Comparison of ENCODE assay signal across 26 cellular contexts in the genomic region with DNA sequence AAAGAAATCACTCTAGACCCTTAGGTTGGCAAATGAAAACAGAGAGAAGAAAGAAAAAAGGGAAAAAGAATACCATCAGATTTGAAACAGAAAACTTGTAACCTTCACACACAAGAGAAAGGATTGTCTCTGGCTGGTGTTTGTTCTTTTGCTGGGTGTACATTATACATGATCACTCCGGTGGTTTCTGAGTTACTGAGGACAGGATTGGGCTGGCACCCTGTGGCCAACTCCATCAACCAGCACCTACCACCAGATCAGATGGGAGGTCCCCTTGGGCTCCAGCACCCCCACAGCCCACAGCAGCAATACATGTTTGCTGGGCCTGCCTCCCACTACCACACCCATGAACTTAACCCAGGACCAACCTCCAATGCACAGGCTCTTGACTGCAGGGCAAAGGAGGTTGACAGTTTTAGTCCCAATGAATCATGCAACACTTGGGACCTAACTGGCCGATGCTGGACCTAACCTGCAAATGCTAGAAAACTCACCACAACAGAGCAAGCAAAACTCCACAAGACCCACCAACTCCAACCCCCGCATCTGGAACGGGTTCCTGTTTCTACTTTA.
A peak's percentile ranks its signal among the peaks of the same experiment; 100 is the strongest.
DNase-seq lines count a peak whose midpoint lies in the region; ATAC-seq and TF ChIP-seq lines count a peak whose summit lies in the region.
"Had no signal": no experiment of that assay in that cellular context is flagged by ENCODE, and none has a peak within 500 bp of the region (broad histone marks: within the 10 kb centered on the region; RNA-seq: fewer than 3 reads in every experiment).

No MANE protein-coding gene starts in this region.

- no peak overlapping the region for H4K91ac ChIP-seq in trophoblast cell (ENCODE audit: low read depth, low read length)

- no peak overlapping the region for H3K23ac ChIP-seq in trophoblast cell (ENCODE audit: low read length)

- H3K14ac ChIP-seq in trophoblast cell (ENCODE audit: low read length), result no peak overlapping the region

- H3K9me3 Mint-ChIP-seq in activated CD8-positive, alpha-beta memory T cell treated with anti-CD3 and anti-CD28 coated beads, Interleukin-2, amount 10 ng/mL, durations not matched to agents 7 days and 5 days (ENCODE audit: low read depth), result no peaks in the 10 kb centered on the region
- H3K9me3 Mint-ChIP-seq: activated CD4-positive, alpha-beta T cell treated with anti-CD3 and anti-CD28 coated beads, Interleukin-2, amount 10 ng/mL, durations not matched to agents 24 days and 14 days; activated naive CD8-positive, alpha-beta T cell treated with anti-CD3 and anti-CD28 coated beads, Interleukin-2, amount 50 U/mL, for 24 hours; activated T-cell treated with anti-CD3 and anti-CD28 coated beads, Interleukin-2, amount 50 U/mL, for 24 hours; central memory CD8-positive, alpha-beta T cell; stimulated activated naive CD8-positive, alpha-beta T cell treated with anti-CD3 and anti-CD28 coated beads, Interleukin-15, Interleukin-2, amounts not matched to agents 100 ng/mL and 50 ng/mL, for 24 hours had no signal

- no peaks in the 10 kb centered on the region for H3K79me1 ChIP-seq in trophoblast cell (ENCODE audit: low read length)

- H3K79me2 ChIP-seq in Karpas-422 (ENCODE audit: low read length), result no peaks in the 10 kb centered on the region
- H3K79me2 ChIP-seq in trophoblast cell (ENCODE audit: control insufficient read depth, insufficient read depth, low read length, poor library complexity), result no peaks in the 10 kb centered on the region

- H3K36me3 ChIP-seq in Karpas-422 (ENCODE audit: insufficient read depth, low read length) (no peaks in the 10 kb centered on the region), colonic mucosa (no peaks in the 10 kb centered on the region), trophoblast cell (ENCODE audit: control insufficient read depth in 1 of 2, insufficient read depth in 2 of 2, low read length in 2 of 2) (no peaks in the 10 kb centered on the region), spleen (no peaks in the 10 kb centered on the region)
- H3K36me3 ChIP-seq: HAP-1, thyroid gland had no signal

- no peak for TF ChIP-seq CTCF in AG04450 (IDR thresholded peaks at IDR 0.05; ENCODE audit: low read depth, low read length)
- no peak for TF ChIP-seq CTCF in colonic mucosa (IDR thresholded peaks at IDR 0.05)
- TF ChIP-seq CTCF in spleen (IDR thresholded peaks at IDR 0.05 in 8 of 11, conservative IDR thresholded peaks at IDR 0.05 in 3 of 11), result no peak

- no peak for ATAC-seq in GM18907 (IDR thresholded peaks at IDR 0.05; ENCODE audit: unreplicated experiment)
- ATAC-seq in activated CD8-positive, alpha-beta memory T cell treated with anti-CD3 and anti-CD28 coated beads, Interleukin-2, amount 10 ng/mL, durations not matched to agents 7 days and 5 days, result no peak
- ATAC-seq: activated naive CD8-positive, alpha-beta T cell treated with anti-CD3 and anti-CD28 coated beads, Interleukin-2, amount 50 U/mL, for 24 hours; left cardiac atrium; naive thymus-derived CD4-positive, alpha-beta T cell; psoas muscle had no signal

- no peak overlapping the region for H4K8ac ChIP-seq in trophoblast cell (ENCODE audit: low read depth, low read length)

- H3K4me1 ChIP-seq in Karpas-422 (ENCODE audit: low read length) (peaks cover 9% of the 10 kb centered on the region), colonic mucosa (peaks cover 22% of the 10 kb centered on the region), trophoblast cell (ENCODE audit: control insufficient read depth in 1 of 2, insufficient read depth in 2 of 2, low read length in 2 of 2) (no peaks in the 10 kb centered on the region), spleen (no peaks in the 10 kb centered on the region)
- H3K4me1 ChIP-seq: HAP-1, psoas muscle had no signal

- H3K4me3 ChIP-seq in AG04450 (ENCODE audit: low read depth, low read length), result no peak overlapping the region
- H3K4me3 ChIP-seq in Karpas-422 (ENCODE audit: low read length), result no peak overlapping the region
- no peak overlapping the region for H3K4me3 ChIP-seq in colonic mucosa
- H3K4me3 ChIP-seq in trophoblast cell (ENCODE audit: low read depth, low read length), result no peak overlapping the region
- no peak overlapping the region for H3K4me3 ChIP-seq in spleen
- H3K4me3 ChIP-seq: HAP-1, psoas muscle, thyroid gland had no signal

- H4K12ac ChIP-seq in trophoblast cell (ENCODE audit: low read depth, low read length), result no peak overlapping the region

- POLR2A ChIA-PET in AG04450 (lab: Yijun Ruan, JAX), result no interaction called here

- intact Hi-C loops in colonic mucosa (cut with DNase I), result loop anchor here (5.0 kb wide), 2 partner anchors 172 to 307 kb away; partner anchors contain the start of gene SOX9
- intact Hi-C loops in spleen (cut with DNase I; ENCODE audit: low total_unique reads), result no loop called here

- no peaks in the 10 kb centered on the region for H3K9me2 ChIP-seq in Karpas-422 (replicated peaks; ENCODE audit: insufficient read depth, low read length)

- H3K27me3 Mint-ChIP-seq in activated CD8-positive, alpha-beta memory T cell treated with anti-CD3 and anti-CD28 coated beads, Interleukin-2, amount 10 ng/mL, durations not matched to agents 7 days and 5 days, result no peaks in the 10 kb centered on the region
- H3K27me3 Mint-ChIP-seq: activated T-cell treated with anti-CD3 and anti-CD28 coated beads, Interleukin-2, amount 50 U/mL, for 24 hours; stimulated activated naive CD8-positive, alpha-beta T cell treated with anti-CD3 and anti-CD28 coated beads, Interleukin-15, Interleukin-2, amounts not matched to agents 100 ng/mL and 50 ng/mL, for 24 hours had no signal

- no peaks in the 10 kb centered on the region for H3K36me3 Mint-ChIP-seq in activated CD8-positive, alpha-beta memory T cell treated with anti-CD3 and anti-CD28 coated beads, Interleukin-2, amount 10 ng/mL, durations not matched to agents 7 days and 5 days
- H3K36me3 Mint-ChIP-seq: naive thymus-derived CD4-positive, alpha-beta T cell had no signal

- H2BK12ac ChIP-seq in trophoblast cell (ENCODE audit: low read length), result no peak overlapping the region

- no peak overlapping the region for H3K4me3 Mint-ChIP-seq in activated CD8-positive, alpha-beta memory T cell treated with anti-CD3 and anti-CD28 coated beads, Interleukin-2, amount 10 ng/mL, durations not matched to agents 7 days and 5 days
- H3K4me3 Mint-ChIP-seq: activated CD4-positive, alpha-beta T cell treated with anti-CD3 and anti-CD28 coated beads, Interleukin-2, amount 10 ng/mL, durations not matched to agents 24 days and 14 days; activated naive CD8-positive, alpha-beta T cell treated with anti-CD3 and anti-CD28 coated beads, Interleukin-2, amount 50 U/mL, for 24 hours; activated T-cell treated with anti-CD3 and anti-CD28 coated beads, Interleukin-2, amount 50 U/mL, for 24 hours; central memory CD8-positive, alpha-beta T cell; naive thymus-derived CD4-positive, alpha-beta T cell; stimulated activated naive CD8-positive, alpha-beta T cell treated with anti-CD3 and anti-CD28 coated beads, Interleukin-15, Interleukin-2, amounts not matched to agents 100 ng/mL and 50 ng/mL, for 24 hours had no signal

- no peaks in the 10 kb centered on the region for H3K4me1 Mint-ChIP-seq in activated CD8-positive, alpha-beta memory T cell treated with anti-CD3 and anti-CD28 coated beads, Interleukin-2, amount 10 ng/mL, durations not matched to agents 7 days and 5 days
- H3K4me1 Mint-ChIP-seq: activated CD4-positive, alpha-beta T cell treated with anti-CD3 and anti-CD28 coated beads, Interleukin-2, amount 10 ng/mL, durations not matched to agents 24 days and 14 days; central memory CD8-positive, alpha-beta T cell; naive thymus-derived CD4-positive, alpha-beta T cell had no signal

- peak overlapping the region; percentile 23 for H2BK120ac ChIP-seq in trophoblast cell (ENCODE audit: insufficient read depth, low read length, poor library complexity)

- no peaks in the 10 kb centered on the region; the same call in 1 of the 2 replicates for H3K9me3 ChIP-seq in AG04450 (ENCODE audit: control insufficient read depth, insufficient read depth, low read length)
- H3K9me3 ChIP-seq in Karpas-422 (ENCODE audit: low read length), result no peaks in the 10 kb centered on the region
- no peaks in the 10 kb centered on the region for H3K9me3 ChIP-seq in colonic mucosa
- H3K9me3 ChIP-seq in trophoblast cell (ENCODE audit: insufficient read depth, low read depth, low read length), result no peaks in the 10 kb centered on the region
- no peaks in the 10 kb centered on the region for H3K9me3 ChIP-seq in spleen
- H3K9me3 ChIP-seq: HAP-1, psoas muscle, thyroid gland had no signal

- H3K9ac ChIP-seq in Karpas-422 (ENCODE audit: low read length) (no peak overlapping the region), colonic mucosa (ENCODE audit: low read depth in 2 of 2, low read length in 2 of 2) (peak overlapping the region in 1 of 2 donors; percentile 55), trophoblast cell (ENCODE audit: low read length) (no peak overlapping the region)

- no peak overlapping the region for H3K18ac ChIP-seq in trophoblast cell (ENCODE audit: low read length)

- CTCF ChIA-PET in AG04450 (lab: Charles Lee), result no interaction called here
- CTCF ChIA-PET in activated CD8-positive, alpha-beta memory T cell treated with anti-CD3 and anti-CD28 coated beads, Interleukin-2, amount 10 ng/mL, durations not matched to agents 7 days and 5 days (lab: Charles Lee), result no interaction called here

- H3K4me2 ChIP-seq in Karpas-422 (ENCODE audit: low read depth, low read length, poor library complexity, severe bottlenecking), result no peak overlapping the region
- no peak overlapping the region for H3K4me2 ChIP-seq in trophoblast cell (ENCODE audit: low read length)

- in situ Hi-C loops in KBM-7 (cut with MboI; ENCODE audit: low pct_unique_long_range_greater_than_20kb, low sequenced_read_pairs), result no loop called here

- TF ChIP-seq POLR2A in spleen (IDR thresholded peaks at IDR 0.05), result no peak

- DNase-seq in AG04450 (ENCODE audit: low read depth, low spot score), result no peak
- DNase-seq in Karpas-422, result peak; percentile 32
- DNase-seq in colonic mucosa, result peak; percentile 51
- no peak for DNase-seq in trophoblast cell
- no peak for DNase-seq in spleen
- no peak for DNase-seq in KBM-7
- DNase-seq in activated CD8-positive, alpha-beta memory T cell treated with anti-CD3 and anti-CD28 coated beads, Interleukin-2, amount 10 ng/mL, durations not matched to agents 7 days and 5 days, result no peak
- DNase-seq: activated CD4-positive, alpha-beta T cell treated with anti-CD3 and anti-CD28 coated beads, Interleukin-2, amount 10 ng/mL, durations not matched to agents 24 days and 14 days; activated naive CD8-positive, alpha-beta T cell treated with anti-CD3 and anti-CD28 coated beads, Interleukin-2, amount 50 U/mL, for 24 hours; activated T-cell treated with anti-CD3 and anti-CD28 coated beads, Interleukin-2, amount 50 U/mL, for 24 hours; DND-41; left cardiac atrium; mesendoderm; naive thymus-derived CD4-positive, alpha-beta T cell; NCI-H1048; NCI-H187; NCI-H524 treated with DMSO at 0.1 percent for 48 hours; nucleus accumbens; psoas muscle; WERI-Rb-1 had no signal

- no peak overlapping the region for H2AK5ac ChIP-seq in trophoblast cell (ENCODE audit: low read length)

- H3K27me3 ChIP-seq in AG04450 (ENCODE audit: control insufficient read depth, insufficient read depth, low read length), result no peaks in the 10 kb centered on the region
- no peaks in the 10 kb centered on the region for H3K27me3 ChIP-seq in Karpas-422 (ENCODE audit: low read length)
- H3K27me3 ChIP-seq in colonic mucosa, result no peaks in the 10 kb centered on the region
- H3K27me3 ChIP-seq in trophoblast cell (ENCODE audit: insufficient read depth, low read length), result no peaks in the 10 kb centered on the region
- H3K27me3 ChIP-seq in spleen (replicated peaks in 1 of 7), result peaks cover 0 to 16% (median 0%) of the 10 kb centered on the region in 7 donors
- H3K27me3 ChIP-seq: thyroid gland had no signal

- H2AFZ ChIP-seq in Karpas-422 (ENCODE audit: low read length) (no peak overlapping the region), trophoblast cell (ENCODE audit: insufficient read depth, low read length, poor library complexity) (no peak overlapping the region)

- H3K27ac Mint-ChIP-seq in activated CD8-positive, alpha-beta memory T cell treated with anti-CD3 and anti-CD28 coated beads, Interleukin-2, amount 10 ng/mL, durations not matched to agents 7 days and 5 days, result no peak overlapping the region
- H3K27ac Mint-ChIP-seq: activated CD4-positive, alpha-beta T cell treated with anti-CD3 and anti-CD28 coated beads, Interleukin-2, amount 10 ng/mL, durations not matched to agents 24 days and 14 days; activated naive CD8-positive, alpha-beta T cell treated with anti-CD3 and anti-CD28 coated beads, Interleukin-2, amount 50 U/mL, for 24 hours; activated T-cell treated with anti-CD3 and anti-CD28 coated beads, Interleukin-2, amount 50 U/mL, for 24 hours; naive thymus-derived CD4-positive, alpha-beta T cell; stimulated activated naive CD8-positive, alpha-beta T cell treated with anti-CD3 and anti-CD28 coated beads, Interleukin-15, Interleukin-2, amounts not matched to agents 100 ng/mL and 50 ng/mL, for 24 hours had no signal

- no peak overlapping the region for H2BK5ac ChIP-seq in trophoblast cell (ENCODE audit: low read depth, low read length, poor library complexity)

- WGBS in trophoblast cell (ENCODE audit: extremely low coverage, insufficient coverage, insufficient read length), result no CpG with 5 or more reads among the region's 4 CpGs
- 87 to 95% (median 90%) methylated on average over 4 of the region's 4 CpGs for WGBS in spleen, 5 donors

- H3K27ac ChIP-seq in AG04450 (ENCODE audit: low read depth, low read length) (peak overlapping the region; percentile 2), Karpas-422 (ENCODE audit: low read length) (no peak overlapping the region), colonic mucosa (peak overlapping the region; percentile 74), trophoblast cell (ENCODE audit: low read depth, low read length) (no peak overlapping the region), spleen (no peak overlapping the region)
- H3K27ac ChIP-seq: C4-2B, psoas muscle, thyroid gland, WERI-Rb-1 had no signal

- no peak overlapping the region for H3K4ac ChIP-seq in trophoblast cell (ENCODE audit: low read depth, low read length)

- H4K20me1 ChIP-seq in Karpas-422 (ENCODE audit: insufficient read depth, low read depth, low read length), result no peaks in the 10 kb centered on the region

Comparison
In these comparisons a context has a peak if more than half of its experiments do, and no peak if none do; other contexts are left out.
1. DNase-seq: peak in Karpas-422 (single experiment) and colonic mucosa (single experiment); none in AG04450 (single experiment), trophoblast cell (0 of 2), spleen (single experiment), KBM-7 (single experiment) and activated CD8-positive, alpha-beta memory T cell treated with anti-CD3 and anti-CD28 coated beads, Interleukin-2, amount 10 ng/mL, durations not matched to agents 7 days and 5 days (single experiment).
2. H3K27ac ChIP-seq: peak in AG04450 (single experiment) and colonic mucosa (single experiment); none in Karpas-422 (single experiment), trophoblast cell (single experiment) and spleen (0 of 8).